In genomic region chr7:4631021-4631663, GRCh38 we compare ENCODE assay signal across 13 cellular contexts. TPM values are rescaled to one million over a fixed set of nuclear protein-coding genes. Genes with fewer than 3 reads are reported as not detected.
DNase-seq lines count a peak whose midpoint lies in the region; ATAC-seq and TF ChIP-seq lines count a peak whose summit lies in the region.
"Had no signal": no experiment of that assay in that cellular context is flagged by ENCODE, and none has a peak within 500 bp of the region (broad histone marks: within the 10 kb centered on the region; RNA-seq: fewer than 3 reads in every experiment).

No MANE protein-coding gene starts in this region.

- WGBS in trophoblast cell (ENCODE audit: extremely low coverage, insufficient coverage, insufficient read length) = no CpG with 5 or more reads among the region's 20 CpGs
- WGBS in thyroid gland, 2 donors = 65 to 66% methylated on average over 18 to 20 of the region's 20 CpGs

- no peak overlapping the region for H4K12ac ChIP-seq in trophoblast cell (ENCODE audit: low read depth, low read length)

- H3K79me2 ChIP-seq in trophoblast cell (ENCODE audit: control insufficient read depth, insufficient read depth, low read length, poor library complexity) = no peaks in the 10 kb centered on the region

- H2BK5ac ChIP-seq in trophoblast cell (ENCODE audit: low read depth, low read length, poor library complexity) = no peak overlapping the region

- H3K79me1 ChIP-seq in trophoblast cell (ENCODE audit: low read length) = no peaks in the 10 kb centered on the region

- H3K4me1 ChIP-seq in trophoblast cell (ENCODE audit: control insufficient read depth in 1 of 2, insufficient read depth in 2 of 2, low read length in 2 of 2) (no peaks in the 10 kb centered on the region), thyroid gland (peaks cover 0 to 12% of the 10 kb centered on the region in 2 donors)

- H3K36me3 Mint-ChIP-seq in activated CD4-positive, alpha-beta memory T cell treated with anti-CD3 and anti-CD28 coated beads for 36 hours = no peaks in the 10 kb centered on the region
- H3K36me3 Mint-ChIP-seq: activated naive CD8-positive, alpha-beta T cell; memory B cell had no signal

- TF ChIP-seq CTCF in AG04449 (IDR thresholded peaks at IDR 0.05; ENCODE audit: insufficient read depth, low read length, missing control alignments) (no peak), fibroblast of the aortic adventitia (IDR thresholded peaks at IDR 0.05; ENCODE audit: insufficient read depth, low read length) (no peak), thyroid gland (IDR thresholded peaks at IDR 0.05) (no peak), GM13976 (IDR thresholded peaks at IDR 0.05; ENCODE audit: borderline replicate concordance, control extremely low read depth, extremely low read depth, insufficient read depth, missing control alignments) (no peak)

- H3K36me3 ChIP-seq in trophoblast cell (ENCODE audit: control insufficient read depth in 1 of 2, insufficient read depth in 2 of 2, low read length in 2 of 2) (no peaks in the 10 kb centered on the region), thyroid gland (no peaks in the 10 kb centered on the region)
- H3K36me3 ChIP-seq: heart right ventricle, Peyer's patch had no signal

- no peak overlapping the region for H4K8ac ChIP-seq in trophoblast cell (ENCODE audit: low read depth, low read length)

- H3K23ac ChIP-seq in trophoblast cell (ENCODE audit: low read length) = no peak overlapping the region

- H3K27me3 ChIP-seq in trophoblast cell (ENCODE audit: insufficient read depth, low read length) (no peaks in the 10 kb centered on the region), thyroid gland (no peaks in the 10 kb centered on the region)
- H3K27me3 ChIP-seq: Peyer's patch had no signal

- no peak for DNase-seq in AG04449 (ENCODE audit: low read depth, low spot score)
- peak; percentile 21 for DNase-seq in UCSD-AML1 (lab: John Stamatoyannopoulos, UW; ENCODE audit: unreplicated experiment)
- no peak for DNase-seq in fibroblast of the aortic adventitia (ENCODE audit: low read depth)
- no peak for DNase-seq in trophoblast cell
- DNase-seq in thyroid gland = no peak
- DNase-seq in GM13976 (ENCODE audit: low spot score) = no peak
- no peak for DNase-seq in activated CD4-positive, alpha-beta memory T cell treated with anti-CD3 and anti-CD28 coated beads for 36 hours
- DNase-seq: cortex of kidney had no signal

- H3K27ac ChIP-seq in trophoblast cell (ENCODE audit: low read depth, low read length) = no peak overlapping the region
- H3K27ac ChIP-seq in thyroid gland = no peak overlapping the region

- H3K9me3 ChIP-seq in trophoblast cell (ENCODE audit: insufficient read depth, low read depth, low read length) = peaks cover 3% of the 10 kb centered on the region
- no peaks in the 10 kb centered on the region for H3K9me3 ChIP-seq in thyroid gland
- H3K9me3 ChIP-seq: heart right ventricle, Peyer's patch had no signal

- no peak overlapping the region for H2BK120ac ChIP-seq in trophoblast cell (ENCODE audit: insufficient read depth, low read length, poor library complexity)

- no peak overlapping the region for H4K91ac ChIP-seq in trophoblast cell (ENCODE audit: low read depth, low read length)

- H3K9me3 Mint-ChIP-seq in activated CD4-positive, alpha-beta memory T cell treated with anti-CD3 and anti-CD28 coated beads for 36 hours = no peaks in the 10 kb centered on the region
- H3K9me3 Mint-ChIP-seq: memory B cell had no signal

- intact Hi-C loops in thyroid gland (cut with DNase I) = loop anchor here (2.0 kb wide), 1 partner anchor 20 kb away; no protein-coding TSS in a partner anchor
- intact Hi-C loops in activated CD4-positive, alpha-beta memory T cell treated with anti-CD3 and anti-CD28 coated beads for 36 hours (cut with micrococcal nuclease) = no loop called here

- no peak overlapping the region for H3K27ac Mint-ChIP-seq in activated CD4-positive, alpha-beta memory T cell treated with anti-CD3 and anti-CD28 coated beads for 36 hours
- H3K27ac Mint-ChIP-seq: activated naive CD8-positive, alpha-beta T cell; memory B cell had no signal

- POLR2A ChIA-PET in AG04449 (lab: Yijun Ruan, JAX) = interaction anchor here (2.3 kb wide), 1 partner anchor 144 kb away, joined by 7 read pairs; the partner anchor contains the start of gene AP5Z1
- POLR2A ChIA-PET in activated CD4-positive, alpha-beta memory T cell treated with anti-CD3 and anti-CD28 coated beads for 36 hours (lab: Charles Lee) = no interaction called here

- H3K4ac ChIP-seq in trophoblast cell (ENCODE audit: low read depth, low read length) = no peak overlapping the region

- H3K4me2 ChIP-seq in trophoblast cell (ENCODE audit: low read length) = no peak overlapping the region

- H3K9ac ChIP-seq in trophoblast cell (ENCODE audit: low read length) = no peak overlapping the region

- no peak overlapping the region for H2AK5ac ChIP-seq in trophoblast cell (ENCODE audit: low read length)

- no peak overlapping the region for H2BK12ac ChIP-seq in trophoblast cell (ENCODE audit: low read length)

- H3K4me3 ChIP-seq in AG04449 (ENCODE audit: low read depth, low read length) (peak overlapping the region; percentile 53), fibroblast of the aortic adventitia (ENCODE audit: low read depth, low read length) (peak overlapping the region; percentile 63), trophoblast cell (ENCODE audit: low read depth, low read length) (no peak overlapping the region), thyroid gland (replicated peaks in 1 of 3) (no peak overlapping the region)

- TF ChIP-seq POLR2A in thyroid gland (IDR thresholded peaks at IDR 0.05) = no peak

- no peak overlapping the region for H3K18ac ChIP-seq in trophoblast cell (ENCODE audit: low read length)

- H3K4me3 Mint-ChIP-seq in activated CD4-positive, alpha-beta memory T cell treated with anti-CD3 and anti-CD28 coated beads for 36 hours = no peak overlapping the region
- H3K4me3 Mint-ChIP-seq: activated naive CD8-positive, alpha-beta T cell; memory B cell had no signal

- H3K4me1 Mint-ChIP-seq in activated CD4-positive, alpha-beta memory T cell treated with anti-CD3 and anti-CD28 coated beads for 36 hours (ENCODE audit: low read depth) = peaks cover under 1% of the 10 kb centered on the region
- H3K4me1 Mint-ChIP-seq: memory B cell had no signal

- peak overlapping the region; percentile 13 for H2AFZ ChIP-seq in trophoblast cell (ENCODE audit: insufficient read depth, low read length, poor library complexity)

- in situ Hi-C loops in GM13976 (cut with MboI; ENCODE audit: low sequenced_read_pairs, unreplicated experiment) = no loop called here

- H3K14ac ChIP-seq in trophoblast cell (ENCODE audit: low read length) = no peak overlapping the region

- CTCF ChIA-PET in AG04449 (lab: Yijun Ruan, JAX) = interaction anchor here (0.9 to 6.0 kb wide), 20 partner anchors 10 to 1766 kb away, joined by 3 to 122 read pairs (median 5); partner anchors contain the start of gene RADIL
- CTCF ChIA-PET in activated CD4-positive, alpha-beta memory T cell treated with anti-CD3 and anti-CD28 coated beads for 36 hours (lab: Charles Lee) = interaction anchor here (0.9 to 1.6 kb wide), 3 partner anchors 16 to 123 kb away, joined by 3 to 4 read pairs (median 4); no protein-coding TSS in a partner anchor

- no peak for ATAC-seq in GM18907 (IDR thresholded peaks at IDR 0.05; ENCODE audit: unreplicated experiment)

- H3K27me3 Mint-ChIP-seq in activated CD4-positive, alpha-beta memory T cell treated with anti-CD3 and anti-CD28 coated beads for 36 hours = no peaks in the 10 kb centered on the region
- H3K27me3 Mint-ChIP-seq: activated naive CD8-positive, alpha-beta T cell; memory B cell had no signal

RNA-seq across cellular contexts. Expression of gene FOXK1, which starts 51.0 kb away (rescaled TPM):
- total RNA-seq in fibroblast of the aortic adventitia (ENCODE audit: low replicate concordance) (27.8 and 29.1 TPM in 2 replicates), thyroid gland (10 to 100 TPM; 15.0 to 33.0 (median 20.7) TPM)
- 6.5 and 6.6 TPM in 2 replicates for polyA plus RNA-seq in trophoblast cell (2013)
- 10 to 100 TPM; 25.9 to 26.6 TPM for total RNA-seq in activated CD4-positive, alpha-beta memory T cell treated with anti-CD3 and anti-CD28 coated beads for 36 hours

Comparison
In these comparisons a context has a peak if more than half of its experiments do, and no peak if none do; other contexts are left out.
1. H3K4me3 ChIP-seq: peak in AG04449 (single experiment) and fibroblast of the aortic adventitia (single experiment); none in trophoblast cell (single experiment) and thyroid gland (0 of 3).